Comparison of ENCODE assay signal across 2 cellular contexts in genomic region chr4:5469151-5469775, GRCh38.
TF ChIP-seq lines count a peak whose summit lies in the region.

No MANE protein-coding gene starts in this region.

TF ChIP-seq in H1, 55 proteins besides CTCF, POLR2A, EP300 and RAD21:
- no peak for TF ChIP-seq SP1 (IDR thresholded peaks at IDR 0.05; ENCODE audit: low read depth, low read length)
- no peak for TF ChIP-seq CTBP2 (IDR thresholded peaks at IDR 0.05; ENCODE audit: borderline replicate concordance, insufficient read depth, insufficient read length, low read length)
- no peak for TF ChIP-seq TBP (IDR thresholded peaks at IDR 0.05; ENCODE audit: low read depth, low read length)
- TF ChIP-seq POU5F1 (IDR thresholded peaks at IDR 0.05; ENCODE audit: low read depth, low read length): no peak
- no peak for TF ChIP-seq JUND (IDR thresholded peaks at IDR 0.05; ENCODE audit: low read length)
- no peak for TF ChIP-seq HDAC2 (IDR thresholded peaks at IDR 0.05; ENCODE audit: borderline replicate concordance in 1 of 2, low read depth in 2 of 2, low read length in 2 of 2)
- TF ChIP-seq CBX5 (IDR thresholded peaks at IDR 0.05; ENCODE audit: low read depth, low read length): no peak
- TF ChIP-seq EGR1 (IDR thresholded peaks at IDR 0.05; ENCODE audit: borderline replicate concordance, low read depth, low read length): no peak
- no peak for TF ChIP-seq BCL11A (IDR thresholded peaks at IDR 0.05; ENCODE audit: low read depth in 2 of 2, low read length in 2 of 2)
- no peak for TF ChIP-seq SUZ12 (IDR thresholded peaks at IDR 0.05; ENCODE audit: low read length)
- no peak for TF ChIP-seq CEBPB (IDR thresholded peaks at IDR 0.05; ENCODE audit: low read depth, low read length)
- TF ChIP-seq RXRA (IDR thresholded peaks at IDR 0.05; ENCODE audit: insufficient read depth, low read depth, low read length): no peak
- no peak for TF ChIP-seq ATF2 (IDR thresholded peaks at IDR 0.05; ENCODE audit: low read length)
- TF ChIP-seq SP2 (IDR thresholded peaks at IDR 0.05; ENCODE audit: low read length): no peak

TF ChIP-seq in liver, 16 proteins besides CTCF, POLR2A, EP300 and RAD21:
- TF ChIP-seq HNF4A (conservative IDR thresholded peaks at IDR 0.05) (peak; percentile 33 to 51), GABPA (IDR thresholded peaks at IDR 0.05 in 1 of 2, conservative IDR thresholded peaks at IDR 0.05 in 1 of 2) (no peak), JUND (IDR thresholded peaks at IDR 0.05) (no peak)
